1 cellular context compared by ENCODE assay signal in genomic region chr7:105531797-105532671, GRCh38.
TF ChIP-seq lines count a peak whose summit lies in the region.

TSS of gene RINT1 (plus strand) at chr7:105532201. CDS start at chr7:105532316, 115 bp downstream.

TF ChIP-seq in HepG2, 621 proteins besides CTCF, POLR2A, EP300 and RAD21 (continued from another document and continues in another):
- TF ChIP-seq, protein P1, sequence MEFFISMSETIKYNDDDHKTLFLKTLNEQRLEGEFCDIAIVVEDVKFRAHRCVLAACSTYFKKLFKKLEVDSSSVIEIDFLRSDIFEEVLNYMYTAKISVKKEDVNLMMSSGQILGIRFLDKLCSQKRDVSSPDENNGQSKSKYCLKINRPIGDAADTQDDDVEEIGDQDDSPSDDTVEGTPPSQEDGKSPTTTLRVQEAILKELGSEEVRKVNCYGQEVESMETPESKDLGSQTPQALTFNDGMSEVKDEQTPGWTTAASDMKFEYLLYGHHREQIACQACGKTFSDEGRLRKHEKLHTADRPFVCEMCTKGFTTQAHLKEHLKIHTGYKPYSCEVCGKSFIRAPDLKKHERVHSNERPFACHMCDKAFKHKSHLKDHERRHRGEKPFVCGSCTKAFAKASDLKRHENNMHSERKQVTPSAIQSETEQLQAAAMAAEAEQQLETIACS (CRISPR knock-in tag; IDR thresholded peaks at IDR 0.05): no peak
- TF ChIP-seq PHF8 (CRISPR knock-in tag; IDR thresholded peaks at IDR 0.05): peak; percentile 99
- TF ChIP-seq PHF20 (CRISPR knock-in tag; IDR thresholded peaks at IDR 0.05): peak; percentile 94
- TF ChIP-seq, protein P2, sequence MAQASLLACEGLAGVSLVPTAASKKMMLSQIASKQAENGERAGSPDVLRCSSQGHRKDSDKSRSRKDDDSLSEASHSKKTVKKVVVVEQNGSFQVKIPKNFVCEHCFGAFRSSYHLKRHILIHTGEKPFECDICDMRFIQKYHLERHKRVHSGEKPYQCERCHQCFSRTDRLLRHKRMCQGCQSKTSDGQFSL (CRISPR knock-in tag; IDR thresholded peaks at IDR 0.05): peak; percentile 39; the same call in 1 of the 2 replicates
- TF ChIP-seq SNAPC2 (CRISPR knock-in tag; IDR thresholded peaks at IDR 0.05): no peak
- TF ChIP-seq CHD4 (IDR thresholded peaks at IDR 0.05; ENCODE audit: borderline replicate concordance, low read length): no peak
- TF ChIP-seq ZNF3 (CRISPR knock-in tag; IDR thresholded peaks at IDR 0.05): no peak
- no peak for TF ChIP-seq NR2F6 (IDR thresholded peaks at IDR 0.05)
- TF ChIP-seq NR2F6 (CRISPR knock-in tag; IDR thresholded peaks at IDR 0.05): peak; percentile 38; the same call in 1 of the 2 replicates
- no peak for TF ChIP-seq SP5 (CRISPR knock-in tag; IDR thresholded peaks at IDR 0.05; ENCODE audit: borderline replicate concordance, low read depth)
- no peak for TF ChIP-seq JUNB (CRISPR knock-in tag; IDR thresholded peaks at IDR 0.05; ENCODE audit: borderline replicate concordance)
- 0 out of 2 replicates have a peak, but pooled peaks have one; percentile 36 for TF ChIP-seq ZNF234 (CRISPR knock-in tag; conservative IDR thresholded peaks at IDR 0.05)
- TF ChIP-seq SP140L (CRISPR knock-in tag; IDR thresholded peaks at IDR 0.05; ENCODE audit: borderline replicate concordance): 0 out of 2 replicates have a peak, but pooled peaks have one; percentile 17
- TF ChIP-seq ZNF10 (CRISPR knock-in tag; IDR thresholded peaks at IDR 0.05; ENCODE audit: borderline replicate concordance, low read depth): no peak
- no peak for TF ChIP-seq ZNF839 (CRISPR knock-in tag; IDR thresholded peaks at IDR 0.05; ENCODE audit: borderline replicate concordance)
- TF ChIP-seq KDM5A (IDR thresholded peaks at IDR 0.05; ENCODE audit: borderline replicate concordance, low read length): peak; percentile 80
- TF ChIP-seq, protein P3, sequence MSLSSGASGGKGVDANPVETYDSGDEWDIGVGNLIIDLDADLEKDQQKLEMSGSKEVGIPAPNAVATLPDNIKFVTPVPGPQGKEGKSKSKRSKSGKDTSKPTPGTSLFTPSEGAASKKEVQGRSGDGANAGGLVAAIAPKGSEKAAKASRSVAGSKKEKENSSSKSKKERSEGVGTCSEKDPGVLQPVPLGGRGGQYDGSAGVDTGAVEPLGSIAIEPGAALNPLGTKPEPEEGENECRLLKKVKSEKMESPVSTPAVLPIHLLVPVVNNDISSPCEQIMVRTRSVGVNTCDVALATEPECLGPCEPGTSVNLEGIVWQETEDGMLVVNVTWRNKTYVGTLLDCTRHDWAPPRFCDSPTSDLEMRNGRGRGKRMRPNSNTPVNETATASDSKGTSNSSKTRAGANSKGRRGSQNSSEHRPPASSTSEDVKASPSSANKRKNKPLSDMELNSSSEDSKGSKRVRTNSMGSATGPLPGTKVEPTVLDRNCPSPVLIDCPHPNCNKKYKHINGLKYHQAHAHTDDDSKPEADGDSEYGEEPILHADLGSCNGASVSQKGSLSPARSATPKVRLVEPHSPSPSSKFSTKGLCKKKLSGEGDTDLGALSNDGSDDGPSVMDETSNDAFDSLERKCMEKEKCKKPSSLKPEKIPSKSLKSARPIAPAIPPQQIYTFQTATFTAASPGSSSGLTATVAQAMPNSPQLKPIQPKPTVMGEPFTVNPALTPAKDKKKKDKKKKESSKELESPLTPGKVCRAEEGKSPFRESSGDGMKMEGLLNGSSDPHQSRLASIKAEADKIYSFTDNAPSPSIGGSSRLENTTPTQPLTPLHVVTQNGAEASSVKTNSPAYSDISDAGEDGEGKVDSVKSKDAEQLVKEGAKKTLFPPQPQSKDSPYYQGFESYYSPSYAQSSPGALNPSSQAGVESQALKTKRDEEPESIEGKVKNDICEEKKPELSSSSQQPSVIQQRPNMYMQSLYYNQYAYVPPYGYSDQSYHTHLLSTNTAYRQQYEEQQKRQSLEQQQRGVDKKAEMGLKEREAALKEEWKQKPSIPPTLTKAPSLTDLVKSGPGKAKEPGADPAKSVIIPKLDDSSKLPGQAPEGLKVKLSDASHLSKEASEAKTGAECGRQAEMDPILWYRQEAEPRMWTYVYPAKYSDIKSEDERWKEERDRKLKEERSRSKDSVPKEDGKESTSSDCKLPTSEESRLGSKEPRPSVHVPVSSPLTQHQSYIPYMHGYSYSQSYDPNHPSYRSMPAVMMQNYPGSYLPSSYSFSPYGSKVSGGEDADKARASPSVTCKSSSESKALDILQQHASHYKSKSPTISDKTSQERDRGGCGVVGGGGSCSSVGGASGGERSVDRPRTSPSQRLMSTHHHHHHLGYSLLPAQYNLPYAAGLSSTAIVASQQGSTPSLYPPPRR (CRISPR knock-in tag; IDR thresholded peaks at IDR 0.05; ENCODE audit: borderline replicate concordance): peak; percentile 43; the same call in 1 of the 2 replicates
- TF ChIP-seq RFX5 (IDR thresholded peaks at IDR 0.05; ENCODE audit: low read depth, low read length): 0 out of 2 replicates have a peak, but pooled peaks have one; percentile 16
- no peak for TF ChIP-seq SRSF4 (IDR thresholded peaks at IDR 0.05; ENCODE audit: low read depth, low read length, poor library complexity, severe bottlenecking)
- peak; percentile 65; the same call in 1 of the 2 replicates for TF ChIP-seq ZBTB2 (CRISPR knock-in tag; IDR thresholded peaks at IDR 0.05; ENCODE audit: low read depth)
- no peak; the same call in 1 of the 2 replicates for TF ChIP-seq ZNF136 (CRISPR knock-in tag; IDR thresholded peaks at IDR 0.05; ENCODE audit: low read depth)
- no peak for TF ChIP-seq PAXIP1 (CRISPR knock-in tag; conservative IDR thresholded peaks at IDR 0.05)
- peak; percentile 49; the same call in 1 of the 2 replicates for TF ChIP-seq ZNF44 (CRISPR knock-in tag; IDR thresholded peaks at IDR 0.05)
- TF ChIP-seq SMC3 (IDR thresholded peaks at IDR 0.05; ENCODE audit: low read length): no peak
- peak; percentile 52; the same call in 1 of the 2 replicates for TF ChIP-seq ZSCAN31 (CRISPR knock-in tag; IDR thresholded peaks at IDR 0.05; ENCODE audit: low read depth)
- TF ChIP-seq STAG1 (CRISPR knock-in tag; IDR thresholded peaks at IDR 0.05): 0 out of 2 replicates have a peak, but pooled peaks have one; percentile 6
- TF ChIP-seq ZNF232 (CRISPR knock-in tag; IDR thresholded peaks at IDR 0.05; ENCODE audit: borderline replicate concordance): no peak; the same call in 1 of the 2 replicates
- TF ChIP-seq MAFF (IDR thresholded peaks at IDR 0.05; ENCODE audit: low read depth, low read length): no peak
- TF ChIP-seq TSC22D2 (CRISPR knock-in tag; IDR thresholded peaks at IDR 0.05; ENCODE audit: borderline replicate concordance): peak; percentile 69; the same call in 1 of the 2 replicates
- TF ChIP-seq NFYC (CRISPR knock-in tag; IDR thresholded peaks at IDR 0.05): no peak
- TF ChIP-seq, protein P4, sequence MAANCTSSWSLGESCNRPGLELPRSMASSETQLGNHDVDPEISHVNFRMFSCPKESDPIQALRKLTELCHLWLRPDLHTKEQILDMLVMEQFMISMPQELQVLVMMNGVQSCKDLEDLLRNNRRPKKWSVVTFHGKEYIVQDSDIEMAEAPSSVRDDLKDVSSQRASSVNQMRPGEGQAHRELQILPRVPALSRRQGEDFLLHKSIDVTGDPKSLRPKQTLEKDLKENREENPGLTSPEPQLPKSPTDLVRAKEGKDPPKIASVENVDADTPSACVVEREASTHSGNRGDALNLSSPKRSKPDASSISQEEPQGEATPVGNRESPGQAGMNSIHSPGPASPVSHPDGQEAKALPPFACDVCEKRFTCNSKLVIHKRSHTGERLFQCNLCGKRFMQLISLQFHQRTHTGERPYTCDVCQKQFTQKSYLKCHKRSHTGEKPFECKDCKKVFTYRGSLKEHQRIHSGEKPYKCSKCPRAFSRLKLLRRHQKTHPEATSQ (CRISPR knock-in tag; IDR thresholded peaks at IDR 0.05; ENCODE audit: borderline replicate concordance): no peak
- no peak for TF ChIP-seq ZNF329 (CRISPR knock-in tag; IDR thresholded peaks at IDR 0.05; ENCODE audit: low read depth)
- TF ChIP-seq SUZ12 (IDR thresholded peaks at IDR 0.05; ENCODE audit: low read depth, low read length): no peak
- no peak for TF ChIP-seq ZNF251 (CRISPR knock-in tag; IDR thresholded peaks at IDR 0.05)
- no peak for TF ChIP-seq ATRX (CRISPR knock-in tag; IDR thresholded peaks at IDR 0.05; ENCODE audit: borderline replicate concordance)
- no peak for TF ChIP-seq AGO1 (IDR thresholded peaks at IDR 0.05; ENCODE audit: low read depth, low read length, poor library complexity, severe bottlenecking)
- peak; percentile 54; the same call in 1 of the 2 replicates for TF ChIP-seq GFI1 (CRISPR knock-in tag; IDR thresholded peaks at IDR 0.05; ENCODE audit: borderline replicate concordance)
- TF ChIP-seq PBX3 (CRISPR knock-in tag; IDR thresholded peaks at IDR 0.05; ENCODE audit: borderline replicate concordance): no peak
- TF ChIP-seq HNRNPLL (IDR thresholded peaks at IDR 0.05; ENCODE audit: low read depth, low read length, poor library complexity, severe bottlenecking): peak; percentile 65
- 0 out of 2 replicates have a peak, but pooled peaks have one; percentile 56 for TF ChIP-seq ZNF780A (CRISPR knock-in tag; IDR thresholded peaks at IDR 0.05)
- no peak for TF ChIP-seq HNF4G (IDR thresholded peaks at IDR 0.05; ENCODE audit: borderline replicate concordance, low read depth, low read length)
- peak; percentile 37; the same call in 1 of the 2 replicates for TF ChIP-seq HNF4G (CRISPR knock-in tag; IDR thresholded peaks at IDR 0.05; ENCODE audit: borderline replicate concordance, low read depth)
- peak; percentile 90 for TF ChIP-seq DMAP1 (CRISPR knock-in tag; IDR thresholded peaks at IDR 0.05)
- TF ChIP-seq PLRG1 (conservative IDR thresholded peaks at IDR 0.05): no peak
- peak; percentile 94 for TF ChIP-seq ZNF333 (CRISPR knock-in tag; IDR thresholded peaks at IDR 0.05; ENCODE audit: borderline replicate concordance)
- no peak for TF ChIP-seq ZNF207 (IDR thresholded peaks at IDR 0.05; ENCODE audit: borderline replicate concordance)
- no peak; the same call in 1 of the 2 replicates for TF ChIP-seq ZBTB21 (CRISPR knock-in tag; IDR thresholded peaks at IDR 0.05)
- no peak for TF ChIP-seq HOXD1 (CRISPR knock-in tag; IDR thresholded peaks at IDR 0.05)
- TF ChIP-seq ZNF709 (CRISPR knock-in tag; IDR thresholded peaks at IDR 0.05): no peak; the same call in 1 of the 2 replicates
- no peak for TF ChIP-seq RBAK (CRISPR knock-in tag; IDR thresholded peaks at IDR 0.05)
- peak; percentile 78; the same call in 1 of the 2 replicates for TF ChIP-seq FIP1L1 (IDR thresholded peaks at IDR 0.05; ENCODE audit: borderline replicate concordance, insufficient read depth, low read depth, low read length)
- peak; percentile 78 for TF ChIP-seq HOXA3 (CRISPR knock-in tag; IDR thresholded peaks at IDR 0.05)
- TF ChIP-seq, protein P5, sequence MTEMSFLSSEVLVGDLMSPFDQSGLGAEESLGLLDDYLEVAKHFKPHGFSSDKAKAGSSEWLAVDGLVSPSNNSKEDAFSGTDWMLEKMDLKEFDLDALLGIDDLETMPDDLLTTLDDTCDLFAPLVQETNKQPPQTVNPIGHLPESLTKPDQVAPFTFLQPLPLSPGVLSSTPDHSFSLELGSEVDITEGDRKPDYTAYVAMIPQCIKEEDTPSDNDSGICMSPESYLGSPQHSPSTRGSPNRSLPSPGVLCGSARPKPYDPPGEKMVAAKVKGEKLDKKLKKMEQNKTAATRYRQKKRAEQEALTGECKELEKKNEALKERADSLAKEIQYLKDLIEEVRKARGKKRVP (CRISPR knock-in tag; IDR thresholded peaks at IDR 0.05): peak in 1 of 2 experiments; percentile 60; a peak in 1 of 4 replicates
- TF ChIP-seq BCL6 (CRISPR knock-in tag; IDR thresholded peaks at IDR 0.05): peak; percentile 61; the same call in 1 of the 2 replicates
- TF ChIP-seq PHF21A (CRISPR knock-in tag; IDR thresholded peaks at IDR 0.05): peak; percentile 66; the same call in 1 of the 2 replicates
- peak; percentile 93 for TF ChIP-seq KDM5B (CRISPR knock-in tag; IDR thresholded peaks at IDR 0.05; ENCODE audit: borderline replicate concordance)
- TF ChIP-seq ZNF432 (CRISPR knock-in tag; IDR thresholded peaks at IDR 0.05; ENCODE audit: borderline replicate concordance): no peak
- peak; percentile 88 for TF ChIP-seq ZNF891 (CRISPR knock-in tag; IDR thresholded peaks at IDR 0.05)
- peak; percentile 80 for TF ChIP-seq ELF3 (CRISPR knock-in tag; IDR thresholded peaks at IDR 0.05)
- TF ChIP-seq ZSCAN25 (CRISPR knock-in tag; IDR thresholded peaks at IDR 0.05): peak; percentile 67; the same call in 1 of the 2 replicates
